14 cellular contexts compared by ENCODE assay signal in genomic region chr17:50052241-50052788, GRCh38. TPM values are rescaled to one million over a fixed set of nuclear protein-coding genes. Genes with fewer than 3 reads are reported as not detected.
DNase-seq lines count a peak whose midpoint lies in the region; TF ChIP-seq lines count a peak whose summit lies in the region.
"Had no signal": no experiment of that assay in that cellular context is flagged by ENCODE, and none has a peak within 500 bp of the region (broad histone marks: within the 10 kb centered on the region; RNA-seq: fewer than 3 reads in every experiment).

No MANE protein-coding gene starts in this region.

- H3K4me3 ChIP-seq in mammary epithelial cell (replicated peaks in 1 of 3; ENCODE audit: insufficient read depth in 1 of 3, low read depth in 2 of 3, low read length in 3 of 3), result no peak overlapping the region
- H3K4me3 ChIP-seq in spleen, result no peak overlapping the region
- H3K4me3 ChIP-seq in foreskin fibroblast (ENCODE audit: low read depth in 1 of 2, low read length in 2 of 2), result no peak overlapping the region
- H3K4me3 ChIP-seq: gastrocnemius medialis, MG63 had no signal

- peaks cover 57% of the 10 kb centered on the region for H3K4me1 Mint-ChIP-seq in activated naive CD4-positive, alpha-beta T cell treated with anti-CD3 and anti-CD28 coated beads for 36 hours (ENCODE audit: low read depth)

- H3K4me3 Mint-ChIP-seq in activated naive CD4-positive, alpha-beta T cell treated with anti-CD3 and anti-CD28 coated beads for 36 hours, result no peak overlapping the region

- H3K9me3 ChIP-seq in mammary epithelial cell (replicated peaks; ENCODE audit: insufficient read depth, low read length) (no peaks in the 10 kb centered on the region), spleen (no peaks in the 10 kb centered on the region)
- H3K9me3 ChIP-seq: gastrocnemius medialis, MG63 had no signal

- intact Hi-C loops in activated naive CD4-positive, alpha-beta T cell treated with anti-CD3 and anti-CD28 coated beads for 36 hours (cut with micrococcal nuclease), result loop anchor here (5.0 to 10.0 kb wide), 2 partner anchors 255 to 378 kb away; partner anchors contain the start of gene SPOP
- intact Hi-C loops in mammary epithelial cell (cut with micrococcal nuclease), result no loop called here
- intact Hi-C loops in spleen (cut with DNase I; ENCODE audit: low total_unique reads), result no loop called here

- peaks cover 2% of the 10 kb centered on the region for H3K27me3 Mint-ChIP-seq in activated naive CD4-positive, alpha-beta T cell treated with anti-CD3 and anti-CD28 coated beads for 36 hours (ENCODE audit: low read depth)

- 81% methylated on average over 6 of the region's 6 CpGs for WGBS in mammary epithelial cell (ENCODE audit: low coverage, missing lambda C conversion rate)
- WGBS in spleen, 5 donors, result 89 to 96% (median 92%) methylated on average over 6 of the region's 6 CpGs

- CTCF ChIA-PET in activated naive CD4-positive, alpha-beta T cell treated with anti-CD3 and anti-CD28 coated beads for 36 hours (lab: Charles Lee), result interaction anchor here (0.9 to 7.0 kb wide), 4 partner anchors 16 to 42 kb away, joined by 3 to 47 read pairs (median 18); no protein-coding TSS in a partner anchor
- CTCF ChIA-PET in mammary epithelial cell (lab: Charles Lee; ENCODE audit: low non-redundant PET), result no interaction called here

- TF ChIP-seq POLR2A in spleen (IDR thresholded peaks at IDR 0.05), result no peak

- no TSS peak for BruUV-seq in mammary epithelial cell (replicated peaks; lab: Mats Ljungman, UMichigan)

- DNase-seq in activated naive CD4-positive, alpha-beta T cell treated with anti-CD3 and anti-CD28 coated beads for 36 hours, result no peak
- no peak for DNase-seq in activated naive CD4-positive, alpha-beta T cell treated with Interleukin-2 at 50 U/mL for 16 hours
- DNase-seq in NCI-H345 (lab: John Stamatoyannopoulos, UW) (peak; percentile 86), mammary epithelial cell (no peak), spleen (no peak), foreskin fibroblast (no peak), NOMO-1 treated with DMSO at 0.1 percent for 48 hours (lab: John Stamatoyannopoulos, UW; ENCODE audit: unreplicated experiment) (no peak)
- no peak for DNase-seq in stimulated activated CD4-positive, alpha-beta T cell treated with anti-CD3 and anti-CD28 coated beads, Interleukin-15, amount 100 ng/mL, for 24 hours
- DNase-seq: activated CD8-positive, alpha-beta memory T cell treated with anti-CD3 and anti-CD28 coated beads, Interleukin-2, amount 50 U/mL, for 4 hours; amniotic stem cell; gastrocnemius medialis had no signal

- H4K20me1 ChIP-seq in mammary epithelial cell (ENCODE audit: insufficient read depth, low read length), result no peaks in the 10 kb centered on the region

- H3K27ac ChIP-seq in mammary epithelial cell (ENCODE audit: insufficient read depth, low read depth, low read length) (peak overlapping the region; percentile 52), spleen (peak overlapping the region in 7 of 8 donors; percentile 5 to 88 (median 70))
- H3K27ac ChIP-seq: gastrocnemius medialis had no signal

- no peak overlapping the region for H2AFZ ChIP-seq in mammary epithelial cell (ENCODE audit: low read depth, low read length)

- in situ Hi-C loops in mammary epithelial cell (cut with MboI; ENCODE audit: low sequenced_read_pairs in 2 of 2), result no loop called here

- dilution Hi-C loops in mammary epithelial cell (cut with HindIII; ENCODE audit: low sequenced_read_pairs), result no loop called here

- H3K27me3 ChIP-seq in mammary epithelial cell (ENCODE audit: insufficient read depth, low read length), result no peaks in the 10 kb centered on the region
- H3K27me3 ChIP-seq in spleen (replicated peaks in 1 of 7), result peaks cover 0 to 36% (median 0%) of the 10 kb centered on the region in 7 donors
- H3K27me3 ChIP-seq: gastrocnemius medialis, MG63 had no signal

- no peak for TF ChIP-seq CTCF in mammary epithelial cell (conservative IDR thresholded peaks at IDR 0.05 in 1 of 2, IDR thresholded peaks at IDR 0.05 in 1 of 2; ENCODE audit: extremely low read depth in 1 of 2, insufficient read depth in 1 of 2, low read depth in 1 of 2, low read length in 2 of 2)
- no peak for TF ChIP-seq CTCF in spleen (IDR thresholded peaks at IDR 0.05 in 8 of 11, conservative IDR thresholded peaks at IDR 0.05 in 3 of 11)
- TF ChIP-seq CTCF in foreskin fibroblast (IDR thresholded peaks at IDR 0.05; ENCODE audit: low read depth, low read length), result no peak

- H3K36me3 Mint-ChIP-seq in activated naive CD4-positive, alpha-beta T cell treated with anti-CD3 and anti-CD28 coated beads for 36 hours (ENCODE audit: low read depth), result no peaks in the 10 kb centered on the region

- H3K9me3 Mint-ChIP-seq in activated naive CD4-positive, alpha-beta T cell treated with anti-CD3 and anti-CD28 coated beads for 36 hours, result no peaks in the 10 kb centered on the region

- no peak overlapping the region for H3K9ac ChIP-seq in mammary epithelial cell (ENCODE audit: insufficient read depth, low read length)

- peak overlapping the region; percentile 29 for H3K4me2 ChIP-seq in mammary epithelial cell (ENCODE audit: insufficient read depth, low read depth, low read length)

- H3K36me3 ChIP-seq in mammary epithelial cell (ENCODE audit: insufficient read depth, low read length), result peaks cover 3% of the 10 kb centered on the region
- H3K36me3 ChIP-seq in spleen, result no peaks in the 10 kb centered on the region
- H3K36me3 ChIP-seq: gastrocnemius medialis had no signal

- H3K4me1 ChIP-seq in mammary epithelial cell (ENCODE audit: insufficient read depth, low read length) (peaks cover 71% of the 10 kb centered on the region), spleen (peaks cover 5 to 79% (median 44%) of the 10 kb centered on the region in 6 donors)

- H3K79me2 ChIP-seq in mammary epithelial cell (ENCODE audit: insufficient read depth, low read length), result peaks cover 36% of the 10 kb centered on the region

- peak overlapping the region; percentile 89 for H3K27ac Mint-ChIP-seq in activated naive CD4-positive, alpha-beta T cell treated with anti-CD3 and anti-CD28 coated beads for 36 hours

RNA-seq across cellular contexts. Expression of gene ITGA3, which starts 3.6 kb away (rescaled TPM):
- total RNA-seq in activated naive CD4-positive, alpha-beta T cell treated with anti-CD3 and anti-CD28 coated beads for 36 hours, result 10 to 100 TPM; 17.9 to 19.3 TPM
- total RNA-seq in mammary epithelial cell (1,000 to 10,000 TPM; 1,418 to 2,030 TPM), spleen (10 to 100 TPM; 22.7 to 52.3 (median 41.1) TPM)
- polyA plus RNA-seq in mammary epithelial cell (1,026 TPM), spleen (10 to 100 TPM in 1 of 3 donors, 1 to 10 TPM in 2; 5.5 to 16.6 (median 8.1) TPM)
- 2,074 TPM for polyA minus RNA-seq in mammary epithelial cell

RNA-seq across cellular contexts. Expression of gene PDK2, which starts 42.8 kb away (rescaled TPM):
- 10 to 100 TPM; 10.5 to 11.1 TPM for total RNA-seq in activated naive CD4-positive, alpha-beta T cell treated with anti-CD3 and anti-CD28 coated beads for 36 hours
- total RNA-seq in mammary epithelial cell (10 to 100 TPM; 18.2 to 24.8 TPM), spleen (10 to 100 TPM; 22.9 to 41.5 (median 26.1) TPM)
- polyA plus RNA-seq in mammary epithelial cell (7.7 TPM), spleen (10 to 100 TPM in 1 of 3 donors, 1 to 10 TPM in 2; 8.7 to 16.9 (median 9.5) TPM)
- 13.5 TPM for polyA minus RNA-seq in mammary epithelial cell

RNA-seq across cellular contexts. Expression of gene DLX3, which starts 57.3 kb away (rescaled TPM):
- total RNA-seq in activated naive CD4-positive, alpha-beta T cell treated with anti-CD3 and anti-CD28 coated beads for 36 hours, result not detected
- total RNA-seq in mammary epithelial cell, result under 1 TPM; 0.33 to 0.42 TPM
- polyA plus RNA-seq in mammary epithelial cell, result 0.18 TPM
- not detected for polyA minus RNA-seq in mammary epithelial cell
- total RNA-seq in spleen, result not detected
- under 1 TPM in 1 of 3 donors, not detected in 2; 0.02 TPM for polyA plus RNA-seq in spleen
- total RNA-seq: gastrocnemius medialis, urinary bladder had no signal
- polyA plus RNA-seq: AG04450 had no signal

Comparison
In these comparisons a context has a peak if more than half of its experiments do, and no peak if none do; other contexts are left out.
1. RNA of gene ITGA3, which starts 3.6 kb away (total RNA-seq): 1,418 to 2,030 TPM in mammary epithelial cell; 22.7 to 52.3 TPM in spleen and 17.9 to 19.3 TPM in activated naive CD4-positive, alpha-beta T cell treated with anti-CD3 and anti-CD28 coated beads for 36 hours; every median in the first group is over 10 times any median in the second.